ENCODE assay signal across 18 cellular contexts in genomic region chr7:75734586-75735047, GRCh38. TPM values are rescaled to one million over a fixed set of nuclear protein-coding genes. Genes with fewer than 3 reads are reported as not detected.
DNase-seq lines count a peak whose midpoint lies in the region; ATAC-seq, FAIRE-seq and TF ChIP-seq lines count a peak whose summit lies in the region.
"Had no signal": no experiment of that assay in that cellular context is flagged by ENCODE, and none has a peak within 500 bp of the region (broad histone marks: within the 10 kb centered on the region; RNA-seq: fewer than 3 reads in every experiment).

No MANE protein-coding gene starts in this region.

- peak overlapping the region; percentile 28 for H3K4me3 Mint-ChIP-seq in nephron progenitor cell
- no peak overlapping the region for H3K4me3 Mint-ChIP-seq in activated CD4-positive, alpha-beta T cell treated with anti-CD3 and anti-CD28 coated beads for 36 hours
- H3K4me3 Mint-ChIP-seq: activated CD4-positive, alpha-beta T cell treated with anti-CD3 and anti-CD28 coated beads, Interleukin-2, amount 10 ng/mL, durations not matched to agents 24 days and 14 days; activated T-cell treated with anti-CD3 and anti-CD28 coated beads, Interleukin-2, amount 50 U/mL, for 72 hours had no signal

- DNase-seq in ELF-1 (ENCODE audit: low read depth, low spot score): peak; percentile 74
- peak; percentile 52 for DNase-seq in NCI-H2227 treated with DMSO at 0.1 percent for 48 hours (lab: John Stamatoyannopoulos, UW)
- DNase-seq in choroid plexus epithelial cell (ENCODE audit: low read depth): peak; percentile 92
- DNase-seq in nephron progenitor cell: peak; percentile 71
- DNase-seq in RCC 7860 (ENCODE audit: low spot score): no peak
- no peak for DNase-seq in adrenal gland
- DNase-seq in activated CD4-positive, alpha-beta T cell treated with anti-CD3 and anti-CD28 coated beads for 36 hours: no peak
- DNase-seq: activated CD4-positive, alpha-beta T cell treated with anti-CD3 and anti-CD28 coated beads, Interleukin-2, amount 10 ng/mL, durations not matched to agents 24 days and 14 days; activated T-cell treated with anti-CD3 and anti-CD28 coated beads, Interleukin-2, amount 50 U/mL, for 72 hours; anterior cingulate cortex; heart right ventricle; KBM-7; NCI-H187; spleen; testis had no signal

- H3K36me3 Mint-ChIP-seq in nephron progenitor cell (ENCODE audit: low read depth): peaks cover 6% of the 10 kb centered on the region
- H3K36me3 Mint-ChIP-seq in activated CD4-positive, alpha-beta T cell treated with anti-CD3 and anti-CD28 coated beads for 36 hours (ENCODE audit: low read depth): no peaks in the 10 kb centered on the region

- intact Hi-C loops in adrenal gland (cut with DNase I): no loop called here
- intact Hi-C loops in activated CD4-positive, alpha-beta T cell treated with anti-CD3 and anti-CD28 coated beads for 36 hours (cut with DNase I, micrococcal nuclease): loop anchor here (5.0 kb wide), 2 partner anchors 207 to 662 kb away; partner anchors contain the start of gene RCC1L (in 1 of the 2)

- WGBS in adrenal gland, 4 donors: 73 to 84% (median 80%) methylated on average over 5 of the region's 5 CpGs

- ATAC-seq in activated CD4-positive, alpha-beta T cell treated with anti-CD3 and anti-CD28 coated beads for 36 hours: no peak
- ATAC-seq in esophagus mucosa: no peak
- ATAC-seq: activated T-cell treated with anti-CD3 and anti-CD28 coated beads, Interleukin-2, amount 50 U/mL, for 72 hours had no signal

- TF ChIP-seq CTCF in choroid plexus epithelial cell (conservative IDR thresholded peaks at IDR 0.05; ENCODE audit: low read depth, low read length) (no peak), nephron progenitor cell (IDR thresholded peaks at IDR 0.05) (no peak), adrenal gland (IDR thresholded peaks at IDR 0.05) (no peak)

- no peaks in the 10 kb centered on the region for H3K9me3 Mint-ChIP-seq in nephron progenitor cell
- no peaks in the 10 kb centered on the region for H3K9me3 Mint-ChIP-seq in activated CD4-positive, alpha-beta T cell treated with anti-CD3 and anti-CD28 coated beads for 36 hours (ENCODE audit: low read depth)
- H3K9me3 Mint-ChIP-seq: activated CD4-positive, alpha-beta T cell treated with anti-CD3 and anti-CD28 coated beads, Interleukin-2, amount 10 ng/mL, durations not matched to agents 24 days and 14 days; activated T-cell treated with anti-CD3 and anti-CD28 coated beads, Interleukin-2, amount 50 U/mL, for 72 hours had no signal

- H3K9me3 ChIP-seq in adrenal gland (replicated peaks in 1 of 3): no peaks in the 10 kb centered on the region
- H3K9me3 ChIP-seq: heart right ventricle, neutrophil, spleen, testis had no signal

- POLR2A ChIA-PET in activated CD4-positive, alpha-beta T cell treated with anti-CD3 and anti-CD28 coated beads for 36 hours (lab: Charles Lee): no interaction called here

- peaks cover 3 to 9% of the 10 kb centered on the region in 2 donors for H3K4me1 ChIP-seq in adrenal gland (replicated peaks in 1 of 2)
- H3K4me1 ChIP-seq: testis had no signal

- H3K27me3 ChIP-seq in adrenal gland: no peaks in the 10 kb centered on the region
- H3K27me3 ChIP-seq: heart right ventricle, spleen, testis had no signal

- no peak overlapping the region for H3K27ac ChIP-seq in adrenal gland
- H3K27ac ChIP-seq: neutrophil, spleen, testis had no signal

- FAIRE-seq in RCC 7860 (lab: Jason Lieb, UNC): no peak

- H3K4me3 ChIP-seq in choroid plexus epithelial cell (ENCODE audit: low read depth, low read length): no peak overlapping the region
- H3K4me3 ChIP-seq in adrenal gland: no peak overlapping the region
- H3K4me3 ChIP-seq: heart right ventricle, spleen, testis had no signal

- peaks cover 33% of the 10 kb centered on the region for H3K27me3 Mint-ChIP-seq in nephron progenitor cell (ENCODE audit: low read depth, poor library complexity)
- peaks cover 4% of the 10 kb centered on the region for H3K27me3 Mint-ChIP-seq in activated CD4-positive, alpha-beta T cell treated with anti-CD3 and anti-CD28 coated beads for 36 hours

- H3K4me1 Mint-ChIP-seq in nephron progenitor cell: peaks cover 67% of the 10 kb centered on the region
- H3K4me1 Mint-ChIP-seq in activated CD4-positive, alpha-beta T cell treated with anti-CD3 and anti-CD28 coated beads for 36 hours: peaks cover 15% of the 10 kb centered on the region

- TF ChIP-seq POLR2A in adrenal gland (IDR thresholded peaks at IDR 0.05): no peak

- no peaks in the 10 kb centered on the region for H3K36me3 ChIP-seq in adrenal gland (replicated peaks in 1 of 2)
- H3K36me3 ChIP-seq: neutrophil had no signal

- peak overlapping the region; percentile 86 for H3K27ac Mint-ChIP-seq in nephron progenitor cell
- no peak overlapping the region for H3K27ac Mint-ChIP-seq in activated CD4-positive, alpha-beta T cell treated with anti-CD3 and anti-CD28 coated beads for 36 hours
- H3K27ac Mint-ChIP-seq: activated CD4-positive, alpha-beta T cell treated with anti-CD3 and anti-CD28 coated beads, Interleukin-2, amount 10 ng/mL, durations not matched to agents 24 days and 14 days; activated T-cell treated with anti-CD3 and anti-CD28 coated beads, Interleukin-2, amount 50 U/mL, for 72 hours had no signal

- CTCF ChIA-PET in activated CD4-positive, alpha-beta T cell treated with anti-CD3 and anti-CD28 coated beads for 36 hours (lab: Charles Lee): no interaction called here

RNA-seq across cellular contexts. Expression of gene HIP1, which starts 4.1 kb away (rescaled TPM):
- total RNA-seq in adrenal gland (10 to 100 TPM; 24.3 to 48.9 (median 34.0) TPM), esophagus mucosa (5.4 TPM)
- 10 to 100 TPM in 1 of 3 donors, 1 to 10 TPM in 2; 5.9 to 18.2 (median 9.7) TPM for polyA plus RNA-seq in adrenal gland
- total RNA-seq in activated CD4-positive, alpha-beta T cell treated with anti-CD3 and anti-CD28 coated beads for 36 hours: 1 to 10 TPM; 4.1 to 5.0 TPM

RNA-seq across cellular contexts. Expression of gene CCL26, which starts 37.4 kb away (rescaled TPM):
- total RNA-seq in adrenal gland (1 to 10 TPM in 4 of 8 donors, under 1 TPM in 1, not detected in 3; 0.96 to 1.7 (median 1.4) TPM), esophagus mucosa (not detected)
- polyA plus RNA-seq in adrenal gland: 1 to 10 TPM; 1.2 to 9.5 (median 5.2) TPM
- total RNA-seq in activated CD4-positive, alpha-beta T cell treated with anti-CD3 and anti-CD28 coated beads for 36 hours: under 1 TPM in 1 of 2 experiments, not detected in 1; 0.39 TPM
- total RNA-seq: activated CD4-positive, alpha-beta T cell treated with anti-CD3 and anti-CD28 coated beads, Interleukin-2, amount 10 ng/mL, durations not matched to agents 24 days and 14 days; spleen; T-helper 1 cell treated with Interleukin-12 subunit alpha and Interleukin-12 subunit beta and Interleukin-4 antibody, amounts not matched to agents 30 ng/mL and 1 ng/mL, for 36 hours had no signal

Comparison
In these comparisons a context has a peak if more than half of its experiments do, and no peak if none do; other contexts are left out.
1. DNase-seq: peak in ELF-1 (single experiment), NCI-H2227 treated with DMSO at 0.1 percent for 48 hours (single experiment), choroid plexus epithelial cell (single experiment) and nephron progenitor cell (single experiment); none in RCC 7860 (single experiment), adrenal gland (0 of 7) and activated CD4-positive, alpha-beta T cell treated with anti-CD3 and anti-CD28 coated beads for 36 hours (single experiment).
2. intact Hi-C loops: an anchor here in activated CD4-positive, alpha-beta T cell treated with anti-CD3 and anti-CD28 coated beads for 36 hours (5.0 kb wide); none called in adrenal gland.